Comparison of ENCODE assay signal across 13 cellular contexts in the genomic region with DNA sequence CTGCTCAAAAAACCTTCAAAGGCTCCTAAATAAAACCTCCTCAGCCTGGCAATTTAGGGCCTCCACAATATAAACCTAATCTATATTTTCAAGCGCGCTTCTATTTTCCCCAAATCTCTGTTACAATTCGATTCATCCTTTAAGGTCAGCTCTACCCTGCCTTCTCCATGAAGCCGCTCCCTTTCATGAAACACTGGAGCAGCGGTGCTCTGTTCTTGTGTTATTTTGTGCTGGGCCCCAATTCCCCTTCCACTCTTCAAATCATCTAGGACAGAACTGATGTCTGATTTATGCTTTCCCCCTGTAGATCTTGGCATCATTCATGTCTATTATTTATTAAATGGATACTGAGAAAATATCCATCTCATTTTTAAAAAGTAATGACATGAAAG. TPM values are rescaled to one million over a fixed set of nuclear protein-coding genes. Genes with fewer than 3 reads are reported as not detected.
DNase-seq lines count a peak whose midpoint lies in the region; ATAC-seq, FAIRE-seq and TF ChIP-seq lines count a peak whose summit lies in the region.
"Had no signal": no experiment of that assay in that cellular context is flagged by ENCODE, and none has a peak within 500 bp of the region (broad histone marks: within the 10 kb centered on the region; RNA-seq: fewer than 3 reads in every experiment).

No MANE protein-coding gene starts in this region.

- CTCF ChIA-PET in mammary epithelial cell (lab: Charles Lee; ENCODE audit: low non-redundant PET) (interaction anchor here (0.6 kb wide), 1 partner anchor 350 kb away, joined by 8 read pairs; no protein-coding TSS in a partner anchor), HepG2 (lab: Yijun Ruan, JAX; ENCODE audit: low intra/inter-chr PET ratio, low total read pairs) (no interaction called here)

- H3K9ac ChIP-seq in mammary epithelial cell (ENCODE audit: insufficient read depth, low read length) = peak overlapping the region; percentile 17
- H3K9ac ChIP-seq in HepG2 (ENCODE audit: insufficient read depth, low read depth, low read length) = peak overlapping the region; percentile 53

- H3K9me3 ChIP-seq in mammary epithelial cell (replicated peaks; ENCODE audit: insufficient read depth, low read length) = no peaks in the 10 kb centered on the region
- no peaks in the 10 kb centered on the region for H3K9me3 ChIP-seq in HepG2 (ENCODE audit: low read length)
- H3K9me3 ChIP-seq in uterus = no peaks in the 10 kb centered on the region
- no peaks in the 10 kb centered on the region for H3K9me3 ChIP-seq in ovary

- ATAC-seq in GM23338 (peak; percentile 11; the same call in 1 of the 3 replicates), HepG2 (no peak)
- ATAC-seq: activated naive CD8-positive, alpha-beta T cell treated with anti-CD3 and anti-CD28 coated beads, Interleukin-2, amount 50 U/mL, for 24 hours; effector memory CD8-positive, alpha-beta T cell had no signal

- no peaks in the 10 kb centered on the region for H3K9me3 Mint-ChIP-seq in GM23338
- H3K9me3 Mint-ChIP-seq: activated naive CD8-positive, alpha-beta T cell treated with anti-CD3 and anti-CD28 coated beads, Interleukin-2, amount 50 U/mL, for 24 hours; effector memory CD8-positive, alpha-beta T cell had no signal

- peaks cover 89% of the 10 kb centered on the region for H3K4me1 Mint-ChIP-seq in GM23338
- H3K4me1 Mint-ChIP-seq: activated naive CD8-positive, alpha-beta T cell treated with anti-CD3 and anti-CD28 coated beads, Interleukin-2, amount 50 U/mL, for 24 hours had no signal

- intact Hi-C loops in mammary epithelial cell (cut with micrococcal nuclease) = no loop called here
- intact Hi-C loops in HepG2 (cut with micrococcal nuclease; ENCODE audit: unreplicated experiment) = no loop called here
- intact Hi-C loops in uterus (cut with DNase I; ENCODE audit: low total_unique reads) = no loop called here
- intact Hi-C loops in ovary (cut with DNase I) = loop anchor here in 1 of 4 donors (10.0 kb wide), 1 partner anchor 296 kb away; a partner anchor contains a TSS

- no peak for TF ChIP-seq RAD21 in HepG2 (CRISPR knock-in tag; IDR thresholded peaks at IDR 0.05)

- H3K36me3 Mint-ChIP-seq in GM23338 (ENCODE audit: low read depth) = peaks cover 8% of the 10 kb centered on the region

- BruUV-seq in mammary epithelial cell (replicated peaks; lab: Mats Ljungman, UMichigan) (no TSS peak), HepG2 (replicated peaks; lab: Mats Ljungman, UMichigan) (no TSS peak)

- no peak for DNase-seq in GM23338 (ENCODE audit: low spot score)
- DNase-seq in mammary epithelial cell = no peak
- DNase-seq in HepG2 (ENCODE audit: low spot score) = no peak
- peak; percentile 44 for DNase-seq in retina
- no peak for DNase-seq in uterus
- DNase-seq in GM13976 (ENCODE audit: low spot score) = no peak
- no peak for DNase-seq in HK-2 (ENCODE audit: unreplicated experiment)
- no peak for DNase-seq in ovary
- DNase-seq: activated CD4-positive, CD25-positive, alpha-beta regulatory T cell; activated naive CD8-positive, alpha-beta T cell treated with anti-CD3 and anti-CD28 coated beads, Interleukin-2, amount 50 U/mL, for 24 hours; effector memory CD8-positive, alpha-beta T cell had no signal

- TF ChIP-seq POLR2A in HepG2 (IDR thresholded peaks at IDR 0.05; ENCODE audit: insufficient read depth in 1 of 2, low read depth in 2 of 2, low read length in 2 of 2) (no peak), uterus (IDR thresholded peaks at IDR 0.05) (no peak), ovary (IDR thresholded peaks at IDR 0.05) (no peak)

- no peaks in the 10 kb centered on the region for H3K27me3 ChIP-seq in GM23338 (ENCODE audit: insufficient read depth)
- no peaks in the 10 kb centered on the region for H3K27me3 ChIP-seq in mammary epithelial cell (ENCODE audit: insufficient read depth, low read length)
- H3K27me3 ChIP-seq in HepG2 (ENCODE audit: control insufficient read depth in 1 of 2, insufficient read depth in 2 of 2, low read length in 2 of 2) = no peaks in the 10 kb centered on the region; a peak in 1 of 5 replicates
- H3K27me3 ChIP-seq in uterus = no peaks in the 10 kb centered on the region
- H3K27me3 ChIP-seq in ovary = no peaks in the 10 kb centered on the region

- H4K20me1 ChIP-seq in GM23338 (replicated peaks; ENCODE audit: insufficient read depth) = peaks cover 48% of the 10 kb centered on the region
- H4K20me1 ChIP-seq in mammary epithelial cell (ENCODE audit: insufficient read depth, low read length) = peaks cover 10% of the 10 kb centered on the region
- H4K20me1 ChIP-seq in HepG2 (ENCODE audit: insufficient read depth, low read length) = peaks cover 100% of the 10 kb centered on the region

- peak overlapping the region; percentile 40; the same call in 2 of the 3 replicates for H3K4me3 Mint-ChIP-seq in GM23338
- H3K4me3 Mint-ChIP-seq: activated naive CD8-positive, alpha-beta T cell treated with anti-CD3 and anti-CD28 coated beads, Interleukin-2, amount 50 U/mL, for 24 hours; effector memory CD8-positive, alpha-beta T cell had no signal

- peaks cover 89% of the 10 kb centered on the region for H3K4me1 ChIP-seq in GM23338 (ENCODE audit: insufficient read depth)
- H3K4me1 ChIP-seq in mammary epithelial cell (ENCODE audit: insufficient read depth, low read length) = peaks cover 87% of the 10 kb centered on the region
- peaks cover 69% of the 10 kb centered on the region for H3K4me1 ChIP-seq in HepG2 (ENCODE audit: insufficient read depth, low read length)
- H3K4me1 ChIP-seq in uterus = peaks cover 0 to 8% of the 10 kb centered on the region in 2 donors
- H3K4me1 ChIP-seq in ovary (ENCODE audit: insufficient read depth) = peaks cover 15% of the 10 kb centered on the region

- H3K27ac ChIP-seq in GM23338 (ENCODE audit: low read depth) = peak overlapping the region; percentile 34
- H3K27ac ChIP-seq in mammary epithelial cell (ENCODE audit: insufficient read depth, low read depth, low read length) = peak overlapping the region; percentile 93
- peak overlapping the region; percentile 60 for H3K27ac ChIP-seq in HepG2 (ENCODE audit: extremely low read length, insufficient read depth, low read length)
- H3K27ac ChIP-seq in uterus = peak overlapping the region in 1 of 2 donors; percentile 71
- no peak overlapping the region for H3K27ac ChIP-seq in ovary
- H3K27ac ChIP-seq: SK-N-MC had no signal

- H3K4me3 ChIP-seq in GM23338 (peak overlapping the region; percentile 7; the same call in 1 of the 2 replicates), mammary epithelial cell (replicated peaks in 1 of 3; ENCODE audit: insufficient read depth in 1 of 3, low read depth in 2 of 3, low read length in 3 of 3) (peak overlapping the region in 2 of 3 experiments; percentile 14 to 20), HepG2 (replicated peaks in 1 of 3; ENCODE audit: insufficient read depth in 1 of 3, low read depth in 2 of 3, low read length in 3 of 3) (peak overlapping the region; percentile 88 to 100 (median 94); a peak in 5 of 6 replicates), uterus (no peak overlapping the region), ovary (no peak overlapping the region)
- H3K4me3 ChIP-seq: SK-N-MC, skin epidermis had no signal

- H3K79me2 ChIP-seq in GM23338 (replicated peaks; ENCODE audit: insufficient read depth) (peaks cover 98% of the 10 kb centered on the region), mammary epithelial cell (ENCODE audit: insufficient read depth, low read length) (peaks cover 99% of the 10 kb centered on the region), HepG2 (ENCODE audit: insufficient read depth, low read length) (peaks cover 99% of the 10 kb centered on the region)

- no peaks in the 10 kb centered on the region for H3F3A ChIP-seq in GM23338 (replicated peaks; ENCODE audit: low read depth)

- H2AFZ ChIP-seq in GM23338 (no peak overlapping the region), mammary epithelial cell (ENCODE audit: low read depth, low read length) (no peak overlapping the region), HepG2 (ENCODE audit: low read length) (no peak overlapping the region)

- FAIRE-seq in HepG2 (lab: Jason Lieb, UNC) = no peak

- no peak for TF ChIP-seq CTCF in GM23338 (conservative IDR thresholded peaks at IDR 0.05; ENCODE audit: low read depth in 2 of 2)
- TF ChIP-seq CTCF in mammary epithelial cell (conservative IDR thresholded peaks at IDR 0.05 in 1 of 2, IDR thresholded peaks at IDR 0.05 in 1 of 2; ENCODE audit: extremely low read depth in 1 of 2, insufficient read depth in 1 of 2, low read depth in 1 of 2, low read length in 2 of 2) = no peak
- no peak for TF ChIP-seq CTCF in HepG2 (CRISPR knock-in tag; IDR thresholded peaks at IDR 0.05)
- TF ChIP-seq CTCF in uterus (IDR thresholded peaks at IDR 0.05) = no peak
- no peak for TF ChIP-seq CTCF in GM13976 (IDR thresholded peaks at IDR 0.05; ENCODE audit: borderline replicate concordance, control extremely low read depth, extremely low read depth, insufficient read depth, missing control alignments)
- no peak for TF ChIP-seq CTCF in ovary (IDR thresholded peaks at IDR 0.05)

- no peaks in the 10 kb centered on the region for H3K27me3 Mint-ChIP-seq in GM23338 (ENCODE audit: insufficient read depth, low read depth, poor library complexity)

- peak overlapping the region; percentile 79 for H3K27ac Mint-ChIP-seq in GM23338
- H3K27ac Mint-ChIP-seq: activated naive CD8-positive, alpha-beta T cell treated with anti-CD3 and anti-CD28 coated beads, Interleukin-2, amount 50 U/mL, for 24 hours; effector memory CD8-positive, alpha-beta T cell had no signal

- no peaks in the 10 kb centered on the region for H3K9me2 ChIP-seq in GM23338 (ENCODE audit: insufficient read depth)

- TF ChIP-seq EP300 in HepG2 (IDR thresholded peaks at IDR 0.05; ENCODE audit: low read depth in 2 of 2, low read length in 2 of 2) = no peak
- TF ChIP-seq EP300 in HepG2 (CRISPR knock-in tag; IDR thresholded peaks at IDR 0.05; ENCODE audit: borderline replicate concordance) = no peak
- no peak for TF ChIP-seq EP300 in ovary (IDR thresholded peaks at IDR 0.05)

- in situ Hi-C loops in mammary epithelial cell (cut with MboI; ENCODE audit: low sequenced_read_pairs in 2 of 2) = loop anchor here in 1 of 2 donors (5.0 to 25.0 kb wide), 3 partner anchors 42 to 693 kb away; a partner anchor contains a TSS
- in situ Hi-C loops in HepG2 (cut with HindIII; ENCODE audit: extremely low pct_ligation_motif_present, low pct_unique_long_range_greater_than_20kb) = loop anchor here (10.0 kb wide), 1 partner anchor 296 kb away; a partner anchor contains a TSS
- in situ Hi-C loops in GM13976 (cut with MboI; ENCODE audit: low sequenced_read_pairs, unreplicated experiment) = no loop called here

- H3K36me3 ChIP-seq in GM23338 (ENCODE audit: insufficient read depth) (no peaks in the 10 kb centered on the region; the same call in 1 of the 2 replicates), mammary epithelial cell (ENCODE audit: insufficient read depth, low read length) (peaks cover 22% of the 10 kb centered on the region), HepG2 (replicated peaks in 1 of 2; ENCODE audit: control insufficient read depth in 1 of 2, insufficient read depth in 2 of 2, low read length in 2 of 2) (peaks cover 10 to 60% of the 10 kb centered on the region in 2 experiments), uterus (no peaks in the 10 kb centered on the region), ovary (no peaks in the 10 kb centered on the region)

- dilution Hi-C loops in mammary epithelial cell (cut with HindIII; ENCODE audit: low sequenced_read_pairs) = loop anchor here (25.0 kb wide), 1 partner anchor 107 kb away; no protein-coding TSS in a partner anchor

- POLR2A ChIA-PET in HepG2 (lab: Yijun Ruan, JAX) = interaction anchor here (0.8 to 6.9 kb wide), 14 partner anchors 8 to 296 kb away, joined by 3 to 99 read pairs (median 7); a partner anchor contains a TSS

- H3K4me2 ChIP-seq in GM23338 (peak overlapping the region; percentile 67), mammary epithelial cell (ENCODE audit: insufficient read depth, low read depth, low read length) (peak overlapping the region; percentile 88), HepG2 (ENCODE audit: low read depth, low read length) (peak overlapping the region; percentile 74)

- WGBS in mammary epithelial cell (ENCODE audit: low coverage, missing lambda C conversion rate) = 79% methylated on average over 5 of the region's 5 CpGs
- 66% methylated on average over 5 of the region's 5 CpGs for WGBS in HepG2 (ENCODE audit: low lambda C conversion rate)
- 95 to 97% (median 96%) methylated on average over 5 of the region's 5 CpGs for WGBS in ovary, 3 donors

RNA-seq across cellular contexts. Expression of a gene that starts 6.9 kb away (rescaled TPM):
- 51.3 and 59.8 TPM in 2 replicates for total RNA-seq in GM23338 (2014; rRNA removed; shearing (Covaris generic))
- polyA plus RNA-seq in GM23338 (2016; fragmentation: Nextera tagmentation; extraction: Ambion mirVana) = 19.7 and 22.9 TPM in 2 replicates
- total RNA-seq in mammary epithelial cell = 100 to 1,000 TPM in 1 of 2 donors, 10 to 100 TPM in 1; 38.8 to 150 TPM
- 115 TPM for polyA plus RNA-seq in mammary epithelial cell
- 99.8 TPM for polyA minus RNA-seq in mammary epithelial cell
- 84.4 and 99.5 TPM in 2 replicates for total RNA-seq in HepG2 (2016; rRNA removed; fragmentation: Illumina TruSeq; extraction: Trizol)
- 16.2 and 17.9 TPM in 2 replicates for total RNA-seq in HepG2 (2016; cell fraction: cytosol; rRNA removed; fragmentation: Illumina TruSeq; extraction: Trizol; ENCODE audit: low read depth)
- 83.4 and 92.6 TPM in 2 replicates for total RNA-seq in HepG2 (2016; cell fraction: insoluble cytoplasmic fraction; rRNA removed; fragmentation: Illumina TruSeq; extraction: Trizol)
- 72.5 and 74.8 TPM in 2 replicates for total RNA-seq in HepG2 (2016; cell fraction: membrane; rRNA removed; fragmentation: Illumina TruSeq; extraction: Trizol)
- total RNA-seq in HepG2 (2016; cell fraction: nucleus; rRNA removed; fragmentation: Illumina TruSeq; extraction: Trizol) = 61.8 and 73.3 TPM in 2 replicates
- 634 and 753 TPM in 2 replicates for polyA plus RNA-seq in HepG2 (2011; rRNA removed)
- polyA plus RNA-seq in HepG2 (2011; cell fraction: cytosol; rRNA removed) = 492 and 608 TPM in 2 replicates
- 300 and 467 TPM in 2 replicates for polyA plus RNA-seq in HepG2 (2011; cell fraction: nucleus; rRNA removed)
- 335 and 494 TPM in 2 replicates for polyA plus RNA-seq in HepG2 (2012)
- 8.7 and 10.5 TPM in 2 replicates for polyA plus RNA-seq in HepG2 (2016; cell fraction: cytosol; fragmentation: Illumina TruSeq; extraction: Trizol; ENCODE audit: low read depth)
- polyA plus RNA-seq in HepG2 (2016; cell fraction: insoluble cytoplasmic fraction; fragmentation: Illumina TruSeq; extraction: Trizol; ENCODE audit: low read depth) = 102 and 107 TPM in 2 replicates
- polyA plus RNA-seq in HepG2 (2016; cell fraction: membrane; fragmentation: Illumina TruSeq; extraction: Trizol; ENCODE audit: low read depth) = 41.9 and 45.1 TPM in 2 replicates
- 110 and 117 TPM in 2 replicates for polyA plus RNA-seq in HepG2 (2016; cell fraction: nucleus; fragmentation: Illumina TruSeq; extraction: Trizol; ENCODE audit: insufficient read depth, low read depth)
- polyA minus RNA-seq in HepG2 (2011; rRNA and poly(A)+ RNA removed; ENCODE audit: low replicate concordance) = 6.9 and 217 TPM in 2 replicates
- 288 and 291 TPM in 2 replicates for polyA minus RNA-seq in HepG2 (2011; cell fraction: cytosol; rRNA and poly(A)+ RNA removed)
- 228 and 458 TPM in 2 replicates for polyA minus RNA-seq in HepG2 (2011; cell fraction: nucleus; rRNA and poly(A)+ RNA removed)
- total RNA-seq in uterus = 10 to 100 TPM; 19.0 to 67.6 (median 39.6) TPM
- total RNA-seq in ovary = 100 to 1,000 TPM in 5 of 7 donors, 10 to 100 TPM in 2; 61.3 to 256 (median 110) TPM
- polyA plus RNA-seq in ovary = 10 to 100 TPM; 72.2 to 94.1 TPM

RNA-seq across cellular contexts. Expression of a gene that starts 57.7 kb away (rescaled TPM):
- 178 and 184 TPM in 2 replicates for total RNA-seq in GM23338 (2014; rRNA removed; shearing (Covaris generic))
- 592 and 679 TPM in 2 replicates for polyA plus RNA-seq in GM23338 (2016; fragmentation: Nextera tagmentation; extraction: Ambion mirVana)
- 100 to 1,000 TPM; 106 to 264 TPM for total RNA-seq in mammary epithelial cell
- 361 TPM for polyA plus RNA-seq in mammary epithelial cell
- polyA minus RNA-seq in mammary epithelial cell = 166 TPM
- total RNA-seq in HepG2 (2016; rRNA removed; fragmentation: Illumina TruSeq; extraction: Trizol) = 296 and 409 TPM in 2 replicates
- 134 and 137 TPM in 2 replicates for total RNA-seq in HepG2 (2016; cell fraction: cytosol; rRNA removed; fragmentation: Illumina TruSeq; extraction: Trizol; ENCODE audit: low read depth)
- 293 and 390 TPM in 2 replicates for total RNA-seq in HepG2 (2016; cell fraction: insoluble cytoplasmic fraction; rRNA removed; fragmentation: Illumina TruSeq; extraction: Trizol)
- total RNA-seq in HepG2 (2016; cell fraction: membrane; rRNA removed; fragmentation: Illumina TruSeq; extraction: Trizol) = 183 and 197 TPM in 2 replicates
- total RNA-seq in HepG2 (2016; cell fraction: nucleus; rRNA removed; fragmentation: Illumina TruSeq; extraction: Trizol) = 97.3 and 108 TPM in 2 replicates
- 160 and 212 TPM in 2 replicates for polyA plus RNA-seq in HepG2 (2011; rRNA removed)
- polyA plus RNA-seq in HepG2 (2011; cell fraction: cytosol; rRNA removed) = 157 and 186 TPM in 2 replicates
- 39.0 and 44.4 TPM in 2 replicates for polyA plus RNA-seq in HepG2 (2011; cell fraction: nucleus; rRNA removed)
- polyA plus RNA-seq in HepG2 (2012) = 232 and 305 TPM in 2 replicates
- polyA plus RNA-seq in HepG2 (2016; cell fraction: cytosol; fragmentation: Illumina TruSeq; extraction: Trizol; ENCODE audit: low read depth) = 218 and 228 TPM in 2 replicates
- 522 and 557 TPM in 2 replicates for polyA plus RNA-seq in HepG2 (2016; cell fraction: insoluble cytoplasmic fraction; fragmentation: Illumina TruSeq; extraction: Trizol; ENCODE audit: low read depth)
- 199 and 221 TPM in 2 replicates for polyA plus RNA-seq in HepG2 (2016; cell fraction: membrane; fragmentation: Illumina TruSeq; extraction: Trizol; ENCODE audit: low read depth)
- polyA plus RNA-seq in HepG2 (2016; cell fraction: nucleus; fragmentation: Illumina TruSeq; extraction: Trizol; ENCODE audit: insufficient read depth, low read depth) = 223 and 234 TPM in 2 replicates
- 24.0 and 53.8 TPM in 2 replicates for polyA minus RNA-seq in HepG2 (2011; rRNA and poly(A)+ RNA removed; ENCODE audit: low replicate concordance)
- polyA minus RNA-seq in HepG2 (2011; cell fraction: cytosol; rRNA and poly(A)+ RNA removed) = 52.3 and 53.9 TPM in 2 replicates
- 28.7 and 42.4 TPM in 2 replicates for polyA minus RNA-seq in HepG2 (2011; cell fraction: nucleus; rRNA and poly(A)+ RNA removed)
- 100 to 1,000 TPM in 3 of 4 donors, 10 to 100 TPM in 1; 91.7 to 176 (median 166) TPM for total RNA-seq in uterus
- 100 to 1,000 TPM; 159 to 266 (median 248) TPM for total RNA-seq in ovary
- polyA plus RNA-seq in ovary = 100 to 1,000 TPM; 241 to 438 TPM

Comparison
In these comparisons a context has a peak if more than half of its experiments do, and no peak if none do; other contexts are left out.
1. H3K27ac ChIP-seq: peak in GM23338 (single experiment), mammary epithelial cell (single experiment) and HepG2 (single experiment); none in ovary (0 of 2).
2. H3K4me3 ChIP-seq: peak in GM23338 (single experiment), mammary epithelial cell (2 of 3) and HepG2 (3 of 3); none in uterus (0 of 2) and ovary (single experiment).
3. Peak in every context shown above with its lines, with median percentiles within 50 percentile points of each other: H3K4me2 ChIP-seq.